9 cellular contexts compared by ENCODE assay signal in the genomic region with DNA sequence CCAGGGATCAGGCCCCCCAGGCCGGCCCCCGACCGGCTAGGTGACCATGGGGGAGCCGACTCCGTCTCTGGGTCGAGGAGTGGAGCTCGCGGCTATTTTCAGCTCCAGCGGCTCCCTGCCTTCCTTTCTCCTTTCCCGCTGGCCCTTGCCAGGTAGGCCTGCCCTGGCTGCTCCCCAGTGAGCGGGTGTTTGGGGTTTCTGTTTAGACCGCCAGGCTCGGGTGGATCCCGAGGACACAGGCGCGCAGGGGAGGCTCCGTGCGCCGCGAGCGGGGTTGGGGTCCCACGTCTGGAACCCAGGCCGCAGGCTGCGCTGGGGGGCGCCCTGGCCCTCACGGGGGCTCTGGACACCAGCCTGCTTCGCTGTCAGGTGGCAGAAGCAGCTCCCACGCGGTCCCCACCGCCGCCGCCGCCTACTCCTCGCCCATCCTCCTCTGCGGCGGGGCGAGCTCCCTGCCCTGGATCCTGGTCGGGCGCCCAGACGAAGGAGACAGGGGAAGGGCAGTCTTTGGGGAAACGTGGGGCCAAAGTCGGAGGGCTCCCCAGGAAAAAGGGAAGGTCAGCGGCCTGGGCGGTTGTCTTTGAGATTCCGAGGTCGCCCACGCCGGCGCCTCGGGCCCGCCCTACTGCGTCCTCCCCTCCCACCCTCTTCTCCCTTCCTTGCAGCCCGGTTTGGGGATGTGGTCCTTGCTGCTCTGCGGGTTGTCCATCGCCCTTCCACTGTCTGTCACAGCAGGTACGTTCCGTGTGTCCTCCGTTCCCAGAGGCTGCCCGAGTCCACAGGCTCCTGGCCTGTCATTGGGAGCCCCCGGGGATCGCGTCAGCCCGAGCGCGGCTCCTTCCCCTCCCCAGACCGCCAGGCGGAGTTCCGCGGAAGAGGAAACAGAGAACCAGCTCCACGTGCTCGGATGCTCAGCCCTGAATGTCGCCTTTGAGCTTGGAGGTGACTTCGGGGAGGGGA. TPM values are rescaled to one million over a fixed set of nuclear protein-coding genes. Genes with fewer than 3 reads are reported as not detected.
DNase-seq lines count a peak whose midpoint lies in the region; ATAC-seq, FAIRE-seq and TF ChIP-seq lines count a peak whose summit lies in the region.
"Had no signal": no experiment of that assay in that cellular context is flagged by ENCODE, and none has a peak within 500 bp of the region (broad histone marks: within the 10 kb centered on the region; RNA-seq: fewer than 3 reads in every experiment).

No MANE protein-coding gene starts in this region.

- peak overlapping the region; percentile 66 for H3K4me3 Mint-ChIP-seq in activated CD4-positive, alpha-beta memory T cell treated with anti-CD3 and anti-CD28 coated beads, Interleukin-2, amount 10 ng/mL, durations not matched to agents 7 days and 5 days

- POLR2A ChIA-PET in activated CD4-positive, alpha-beta memory T cell treated with anti-CD3 and anti-CD28 coated beads, Interleukin-2, amount 10 ng/mL, durations not matched to agents 7 days and 5 days (lab: Charles Lee), result interaction anchor here (0.7 to 1.9 kb wide), 2 partner anchors 53 to 163 kb away, joined by 3 to 5 read pairs; no protein-coding TSS in a partner anchor

- TF ChIP-seq POLR2A in GM18505 (IDR thresholded peaks at IDR 0.05; ENCODE audit: borderline replicate concordance, extremely low read depth, insufficient read depth, insufficient read length), result no peak

- no peak for ATAC-seq in GM18505 (IDR thresholded peaks at IDR 0.05; ENCODE audit: unreplicated experiment)
- ATAC-seq: HCT116 had no signal

- DNase-seq in GM04504 (ENCODE audit: low read depth) (peak; percentile 15), epithelial cell of esophagus (ENCODE audit: low read depth) (peak; percentile 33), mucosa of gallbladder (ENCODE audit: low spot score) (peak; percentile 28), NCI-H1694 treated with DMSO at 0.1 percent for 48 hours (lab: John Stamatoyannopoulos, UW) (no peak), RCC 7860 (ENCODE audit: low spot score) (no peak)
- DNase-seq in activated CD4-positive, alpha-beta memory T cell treated with anti-CD3 and anti-CD28 coated beads, Interleukin-2, amount 10 ng/mL, durations not matched to agents 7 days and 5 days, result peak; percentile 35
- DNase-seq in stimulated activated CD8-positive, alpha-beta memory T cell treated with anti-CD3 and anti-CD28 coated beads, Interleukin-4, amount 100 ng/mL, for 24 hours (ENCODE audit: low read depth), result peak; percentile 29

- CTCF ChIA-PET in activated CD4-positive, alpha-beta memory T cell treated with anti-CD3 and anti-CD28 coated beads, Interleukin-2, amount 10 ng/mL, durations not matched to agents 7 days and 5 days (lab: Charles Lee), result interaction anchor here (0.7 to 1.2 kb wide), 3 partner anchors 11 to 53 kb away, joined by 3 to 11 read pairs (median 3); no protein-coding TSS in a partner anchor

- TF ChIP-seq CTCF in epithelial cell of esophagus (IDR thresholded peaks at IDR 0.05; ENCODE audit: insufficient read depth, low read depth, low read length, missing control alignments), result peak; percentile 41

- peaks cover 18% of the 10 kb centered on the region for H3K4me1 Mint-ChIP-seq in activated CD4-positive, alpha-beta memory T cell treated with anti-CD3 and anti-CD28 coated beads, Interleukin-2, amount 10 ng/mL, durations not matched to agents 7 days and 5 days

- peaks cover 3% of the 10 kb centered on the region for H3K36me3 Mint-ChIP-seq in activated CD4-positive, alpha-beta memory T cell treated with anti-CD3 and anti-CD28 coated beads, Interleukin-2, amount 10 ng/mL, durations not matched to agents 7 days and 5 days (ENCODE audit: low read depth)

- FAIRE-seq in RCC 7860 (lab: Jason Lieb, UNC), result no peak

- peaks cover 22% of the 10 kb centered on the region for H3K27me3 Mint-ChIP-seq in activated CD4-positive, alpha-beta memory T cell treated with anti-CD3 and anti-CD28 coated beads, Interleukin-2, amount 10 ng/mL, durations not matched to agents 7 days and 5 days

- H3K27ac Mint-ChIP-seq in activated CD4-positive, alpha-beta memory T cell treated with anti-CD3 and anti-CD28 coated beads, Interleukin-2, amount 10 ng/mL, durations not matched to agents 7 days and 5 days, result no peak overlapping the region

- H3K4me3 ChIP-seq in epithelial cell of esophagus (ENCODE audit: low read length), result peak overlapping the region; percentile 48

- no peaks in the 10 kb centered on the region for H3K9me3 Mint-ChIP-seq in activated CD4-positive, alpha-beta memory T cell treated with anti-CD3 and anti-CD28 coated beads, Interleukin-2, amount 10 ng/mL, durations not matched to agents 7 days and 5 days

RNA-seq across cellular contexts. Expression of a gene that starts 0.6 kb away (rescaled TPM):
- not detected for total RNA-seq in activated CD4-positive, alpha-beta memory T cell treated with anti-CD3 and anti-CD28 coated beads, Interleukin-2, amount 10 ng/mL, durations not matched to agents 7 days and 5 days
- total RNA-seq in mucosa of gallbladder, result 2.3 TPM

RNA-seq across cellular contexts. Expression of a gene that starts 44.9 kb away (rescaled TPM):
- 1 to 10 TPM; 1.3 to 1.5 TPM for total RNA-seq in activated CD4-positive, alpha-beta memory T cell treated with anti-CD3 and anti-CD28 coated beads, Interleukin-2, amount 10 ng/mL, durations not matched to agents 7 days and 5 days
- 51.9 TPM for total RNA-seq in mucosa of gallbladder

Comparison
In these comparisons a context has a peak if more than half of its experiments do, and no peak if none do; other contexts are left out.
1. DNase-seq: peak in GM04504 (single experiment), activated CD4-positive, alpha-beta memory T cell treated with anti-CD3 and anti-CD28 coated beads, Interleukin-2, amount 10 ng/mL, durations not matched to agents 7 days and 5 days (single experiment), epithelial cell of esophagus (single experiment), mucosa of gallbladder (single experiment) and stimulated activated CD8-positive, alpha-beta memory T cell treated with anti-CD3 and anti-CD28 coated beads, Interleukin-4, amount 100 ng/mL, for 24 hours (single experiment); none in NCI-H1694 treated with DMSO at 0.1 percent for 48 hours (single experiment) and RCC 7860 (single experiment).
2. RNA of a gene that starts 44.9 kb away (total RNA-seq): 51.9 TPM in mucosa of gallbladder (single experiment); 1.3 to 1.5 TPM in activated CD4-positive, alpha-beta memory T cell treated with anti-CD3 and anti-CD28 coated beads, Interleukin-2, amount 10 ng/mL, durations not matched to agents 7 days and 5 days; every median in the first group is over 10 times any median in the second.